Comparison of ENCODE assay signal across 1 cellular context in genomic region chr15:90931737-90932659, GRCh38.
TF ChIP-seq lines count a peak whose summit lies in the region.

Gene HDDC3 (minus strand): TSS chr15:90932549. CDS start chr15:90932540, 9 bp downstream.

TF ChIP-seq in K562, 482 proteins besides CTCF, POLR2A, EP300 and RAD21 (continued from another document and continues in another):
- TF ChIP-seq NKRF (IDR thresholded peaks at IDR 0.05; ENCODE audit: borderline replicate concordance) = peak; percentile 79
- TF ChIP-seq ZNF347 (CRISPR knock-in tag; IDR thresholded peaks at IDR 0.05; ENCODE audit: low read depth) = no peak
- no peak for TF ChIP-seq SRSF7 (optimal IDR thresholded peaks at IDR 0.05; ENCODE audit: low read depth, low read length)
- no peak for TF ChIP-seq USF1 (CRISPR knock-in tag; IDR thresholded peaks at IDR 0.05)
- TF ChIP-seq DLX4 (CRISPR knock-in tag; IDR thresholded peaks at IDR 0.05) = no peak
- peak; percentile 14; the same call in 1 of the 2 replicates for TF ChIP-seq ZNF75A (CRISPR knock-in tag; IDR thresholded peaks at IDR 0.05)
- TF ChIP-seq ZBTB12 (CRISPR knock-in tag; IDR thresholded peaks at IDR 0.05) = no peak
- TF ChIP-seq KDM2B (CRISPR knock-in tag; IDR thresholded peaks at IDR 0.05) = no peak
- TF ChIP-seq FUS (optimal IDR thresholded peaks at IDR 0.05; ENCODE audit: low read depth, low read length) = peak; percentile 28
- TF ChIP-seq ZMIZ1 (IDR thresholded peaks at IDR 0.05; ENCODE audit: low read depth in 2 of 2, low read length in 2 of 2) = peak in 1 of 2 experiments; percentile 75; a peak in 1 of 4 replicates
- no peak for TF ChIP-seq STAT5A (IDR thresholded peaks at IDR 0.05; ENCODE audit: borderline replicate concordance, low read length)
- TF ChIP-seq HNRNPK (IDR thresholded peaks at IDR 0.05; ENCODE audit: low read depth, low read length, poor library complexity, severe bottlenecking) = no peak
- TF ChIP-seq CREB3L1 (IDR thresholded peaks at IDR 0.05; ENCODE audit: borderline replicate concordance, low read depth) = peak; percentile 62; the same call in 1 of the 2 replicates
- no peak for TF ChIP-seq TRIM24 (IDR thresholded peaks at IDR 0.05)
- no peak for TF ChIP-seq CREBBP (IDR thresholded peaks at IDR 0.05; ENCODE audit: low read depth, low read length)
- peak; percentile 86 for TF ChIP-seq ZEB2 (IDR thresholded peaks at IDR 0.05)
- TF ChIP-seq PHB2 (IDR thresholded peaks at IDR 0.05; ENCODE audit: low read depth) = no peak
- TF ChIP-seq NCOA6 (IDR thresholded peaks at IDR 0.05) = no peak
- no peak for TF ChIP-seq GMEB1 (CRISPR knock-in tag; IDR thresholded peaks at IDR 0.05)
- TF ChIP-seq RHOXF2B (CRISPR knock-in tag; conservative IDR thresholded peaks at IDR 0.05) = 0 out of 2 replicates have a peak, but pooled peaks have one; percentile 41
- peak; percentile 64; the same call in 1 of the 2 replicates for TF ChIP-seq ZNF24 (IDR thresholded peaks at IDR 0.05)
- no peak for TF ChIP-seq ZNF780A (CRISPR knock-in tag; IDR thresholded peaks at IDR 0.05)
- peak; percentile 80 for TF ChIP-seq MYC (IDR thresholded peaks at IDR 0.05; ENCODE audit: low read depth, low read length)
- no peak; the same call in 1 of the 2 replicates for TF ChIP-seq MYC (CRISPR knock-in tag; IDR thresholded peaks at IDR 0.05; ENCODE audit: borderline replicate concordance, low read depth)
- TF ChIP-seq NBN (IDR thresholded peaks at IDR 0.05; ENCODE audit: low read depth) = peak; percentile 15; the same call in 1 of the 2 replicates
- TF ChIP-seq SP1 (CRISPR knock-in tag; IDR thresholded peaks at IDR 0.05) = no peak; the same call in 1 of the 2 replicates
- TF ChIP-seq POLR3G (IDR thresholded peaks at IDR 0.05; ENCODE audit: extremely low read depth, insufficient read length, insufficient replicate concordance) = no peak
- TF ChIP-seq NONO (IDR thresholded peaks at IDR 0.05; ENCODE audit: low read depth in 2 of 2, low read length in 1 of 2) = peak; percentile 46 to 72; a peak in 2 of 4 replicates
- peak; percentile 19 to 24; a peak in 3 of 4 replicates for TF ChIP-seq FOXK2 (conservative IDR thresholded peaks at IDR 0.05 in 1 of 2, IDR thresholded peaks at IDR 0.05 in 1 of 2; ENCODE audit: low read depth in 2 of 2)
- TF ChIP-seq NFYB (IDR thresholded peaks at IDR 0.05; ENCODE audit: extremely low read depth, insufficient read length) = no peak
- TF ChIP-seq FOXP1 (CRISPR knock-in tag; IDR thresholded peaks at IDR 0.05) = peak; percentile 57; the same call in 1 of the 2 replicates
- TF ChIP-seq ATF3 (IDR thresholded peaks at IDR 0.05) = no peak
- no peak; the same call in 1 of the 2 replicates for TF ChIP-seq ATF3 (CRISPR knock-in tag; conservative IDR thresholded peaks at IDR 0.05)
- TF ChIP-seq ZNF3 (CRISPR knock-in tag; IDR thresholded peaks at IDR 0.05) = no peak
- no peak; the same call in 1 of the 2 replicates for TF ChIP-seq MBD2 (IDR thresholded peaks at IDR 0.05; ENCODE audit: borderline replicate concordance, low read depth)
- TF ChIP-seq NCOA2 (IDR thresholded peaks at IDR 0.05; ENCODE audit: partially characterized antibody in 2 of 2) = no peak
- no peak for TF ChIP-seq PPARD (CRISPR knock-in tag; IDR thresholded peaks at IDR 0.05)
- TF ChIP-seq SIN3B (IDR thresholded peaks at IDR 0.05; ENCODE audit: low read depth) = peak; percentile 79
- no peak for TF ChIP-seq GATA2 (CRISPR knock-in tag; IDR thresholded peaks at IDR 0.05)
- no peak for TF ChIP-seq EGR1 (conservative IDR thresholded peaks at IDR 0.05)
- no peak; the same call in 1 of the 2 replicates for TF ChIP-seq ZFP91 (CRISPR knock-in tag; IDR thresholded peaks at IDR 0.05)
- 0 out of 2 replicates have a peak, but pooled peaks have one; percentile 20 for TF ChIP-seq TSHZ1 (CRISPR knock-in tag; IDR thresholded peaks at IDR 0.05)
- TF ChIP-seq NFIC (IDR thresholded peaks at IDR 0.05) = peak; percentile 43
- TF ChIP-seq ZNF316 (IDR thresholded peaks at IDR 0.05) = no peak
- TF ChIP-seq JUND (IDR thresholded peaks at IDR 0.05; ENCODE audit: borderline replicate concordance, low read depth, low read length) = peak; percentile 66
- TF ChIP-seq JUND (tag; IDR thresholded peaks at IDR 0.05; ENCODE audit: borderline replicate concordance, low read depth, low read length) = peak; percentile 41; the same call in 1 of the 3 replicates
- no peak for TF ChIP-seq ZNF76 (CRISPR knock-in tag; IDR thresholded peaks at IDR 0.05; ENCODE audit: borderline replicate concordance)
- TF ChIP-seq ZNF79 (CRISPR knock-in tag; IDR thresholded peaks at IDR 0.05; ENCODE audit: low read depth) = no peak
